In genomic region chr1:74811421-74812179, GRCh38 we compare ENCODE assay signal across 8 cellular contexts.
A peak's percentile ranks its signal among the peaks of the same experiment; 100 is the strongest.
DNase-seq lines count a peak whose midpoint lies in the region; ATAC-seq lines count a peak whose summit lies in the region.
"Had no signal": no experiment of that assay in that cellular context is flagged by ENCODE, and none has a peak within 500 bp of the region (broad histone marks: within the 10 kb centered on the region; RNA-seq: fewer than 3 reads in every experiment).

No MANE protein-coding gene starts in this region.

- H3K9me2 ChIP-seq in Karpas-422 (replicated peaks; ENCODE audit: insufficient read depth, low read length): no peaks in the 10 kb centered on the region

- H2AFZ ChIP-seq in Karpas-422 (ENCODE audit: low read length): no peak overlapping the region

- H3K9ac ChIP-seq in Karpas-422 (ENCODE audit: low read length): no peak overlapping the region

- H3K36me3 Mint-ChIP-seq in T-cell: no peaks in the 10 kb centered on the region

- CTCF ChIA-PET in T-cell (lab: Charles Lee): no interaction called here

- no peaks in the 10 kb centered on the region for H3K27me3 ChIP-seq in Karpas-422 (ENCODE audit: low read length)
- no peaks in the 10 kb centered on the region for H3K27me3 ChIP-seq in H7 (ENCODE audit: control insufficient read depth, insufficient read depth, low read length)

- no peaks in the 10 kb centered on the region for H4K20me1 ChIP-seq in Karpas-422 (ENCODE audit: insufficient read depth, low read depth, low read length)

- POLR2A ChIA-PET in T-cell (lab: Charles Lee): no interaction called here

- H3K79me2 ChIP-seq in Karpas-422 (ENCODE audit: low read length): no peaks in the 10 kb centered on the region

- DNase-seq in Karpas-422: no peak
- peak; percentile 15 for DNase-seq in germinal center (ENCODE audit: low spot score)
- DNase-seq in T-cell: no peak
- DNase-seq in T-helper 2 cell: no peak
- DNase-seq in H7: no peak
- DNase-seq: activated T-cell treated with anti-CD3 and anti-CD28 coated beads, Interleukin-2, amount 50 U/mL, for 4 hours had no signal

- no peak overlapping the region for H3K27ac ChIP-seq in Karpas-422 (ENCODE audit: low read length)

- H3K36me3 ChIP-seq in Karpas-422 (ENCODE audit: insufficient read depth, low read length) (no peaks in the 10 kb centered on the region), H7 (replicated peaks; ENCODE audit: control insufficient read depth, insufficient read depth, low read length) (no peaks in the 10 kb centered on the region)

- H3K27me3 Mint-ChIP-seq in T-cell: peaks cover 3% of the 10 kb centered on the region in 2 donors

- H3K9me3 ChIP-seq in Karpas-422 (ENCODE audit: low read length): no peaks in the 10 kb centered on the region

- ATAC-seq in GM18909 (IDR thresholded peaks at IDR 0.05; ENCODE audit: poor library complexity, unreplicated experiment): peak; percentile 73
- peak; percentile 68 for ATAC-seq in HG02571 (IDR thresholded peaks at IDR 0.05; ENCODE audit: unreplicated experiment)
- no peak for ATAC-seq in T-cell (replicated peaks in 1 of 4)

- peak overlapping the region; percentile 5 for H3K4me2 ChIP-seq in Karpas-422 (ENCODE audit: low read depth, low read length, poor library complexity, severe bottlenecking)

- H3K9me3 Mint-ChIP-seq in T-cell: no peaks in the 10 kb centered on the region

- no peak overlapping the region for H3K27ac Mint-ChIP-seq in T-cell

- H3K4me3 ChIP-seq in Karpas-422 (ENCODE audit: low read length) (no peak overlapping the region), H7 (ENCODE audit: insufficient read depth, low read depth, low read length) (no peak overlapping the region)

- H3K4me1 ChIP-seq in Karpas-422 (ENCODE audit: low read length): peaks cover 6% of the 10 kb centered on the region

- H3K4me3 Mint-ChIP-seq in T-cell: no peak overlapping the region
- H3K4me3 Mint-ChIP-seq: activated T-cell treated with anti-CD3 and anti-CD28 coated beads, Interleukin-2, amount 50 U/mL, for 4 hours had no signal

- no peaks in the 10 kb centered on the region for H3K4me1 Mint-ChIP-seq in T-cell

Comparison
In these comparisons a context has a peak if more than half of its experiments do, and no peak if none do; other contexts are left out.
1. ATAC-seq: peak in GM18909 (single experiment) and HG02571 (single experiment); none in T-cell (0 of 4).